ENCODE assay signal across 11 cellular contexts in the genomic region with DNA sequence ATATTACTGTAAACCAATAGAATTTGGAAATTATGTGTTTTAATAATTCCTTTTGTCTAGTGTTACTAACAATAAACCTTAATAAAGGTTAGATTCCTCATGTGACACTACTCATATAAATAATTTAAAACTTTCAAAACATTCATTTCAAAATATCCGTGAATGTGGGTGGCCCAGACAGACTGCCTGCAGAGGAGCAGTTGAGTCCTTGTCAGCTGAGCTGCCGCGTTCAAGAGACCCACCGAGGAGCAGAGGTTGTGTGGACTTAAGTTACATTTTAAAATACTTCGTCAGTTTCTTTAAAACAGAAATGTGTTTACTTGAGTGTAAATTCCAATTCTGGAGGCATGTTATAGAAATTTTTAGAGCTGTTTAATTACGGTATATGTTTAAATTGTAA.
"Had no signal": no experiment of that assay in that cellular context is flagged by ENCODE, and none has a peak within 500 bp of the region (broad histone marks: within the 10 kb centered on the region; RNA-seq: fewer than 3 reads in every experiment).

No MANE protein-coding gene starts in this region.

- H3K27ac ChIP-seq: GM23248 had no signal

- ATAC-seq: GM23338, HCT116 had no signal

- H3K36me3 ChIP-seq: HAP-1 had no signal

- H3K4me1 ChIP-seq: HAP-1 had no signal

- H3K4me3 ChIP-seq: GM23248, GM23338, HAP-1 had no signal

- H3K27ac Mint-ChIP-seq: GM23338, H9, HFFc6 had no signal

- H3K9me3 ChIP-seq: HAP-1 had no signal

- DNase-seq: GM23248, GOT3, H7, H9, HCEC 1CT, HFFc6 had no signal

- H3K4me3 Mint-ChIP-seq: GM23338, H9, HFFc6 had no signal

- FAIRE-seq: H1, H54 had no signal
